Comparison of ENCODE assay signal across 1 cellular context in the genomic region with DNA sequence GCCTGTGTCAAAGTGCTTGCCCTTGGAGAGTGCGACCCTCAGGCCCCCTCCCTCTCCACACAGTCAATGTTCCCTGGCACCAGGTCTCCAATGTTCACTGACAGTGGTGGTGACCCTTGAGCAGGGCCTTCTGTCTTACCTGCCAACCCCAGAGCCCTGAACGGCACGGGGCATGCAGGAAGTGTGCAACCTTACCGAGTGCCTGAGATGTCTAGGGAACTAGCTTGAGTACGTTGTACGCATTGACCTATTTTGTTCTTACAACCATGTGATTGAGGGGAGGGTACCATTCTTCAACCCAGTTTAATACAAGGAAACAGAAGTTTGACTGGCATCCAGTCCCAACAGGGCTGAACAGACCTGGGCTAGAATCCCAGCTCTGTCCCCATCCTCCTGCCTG.
TF ChIP-seq lines count a peak whose summit lies in the region.

No MANE protein-coding gene starts in this region.

TF ChIP-seq in GM23338, 12 proteins besides CTCF, POLR2A, EP300 and RAD21:
- TF ChIP-seq, protein P1, sequence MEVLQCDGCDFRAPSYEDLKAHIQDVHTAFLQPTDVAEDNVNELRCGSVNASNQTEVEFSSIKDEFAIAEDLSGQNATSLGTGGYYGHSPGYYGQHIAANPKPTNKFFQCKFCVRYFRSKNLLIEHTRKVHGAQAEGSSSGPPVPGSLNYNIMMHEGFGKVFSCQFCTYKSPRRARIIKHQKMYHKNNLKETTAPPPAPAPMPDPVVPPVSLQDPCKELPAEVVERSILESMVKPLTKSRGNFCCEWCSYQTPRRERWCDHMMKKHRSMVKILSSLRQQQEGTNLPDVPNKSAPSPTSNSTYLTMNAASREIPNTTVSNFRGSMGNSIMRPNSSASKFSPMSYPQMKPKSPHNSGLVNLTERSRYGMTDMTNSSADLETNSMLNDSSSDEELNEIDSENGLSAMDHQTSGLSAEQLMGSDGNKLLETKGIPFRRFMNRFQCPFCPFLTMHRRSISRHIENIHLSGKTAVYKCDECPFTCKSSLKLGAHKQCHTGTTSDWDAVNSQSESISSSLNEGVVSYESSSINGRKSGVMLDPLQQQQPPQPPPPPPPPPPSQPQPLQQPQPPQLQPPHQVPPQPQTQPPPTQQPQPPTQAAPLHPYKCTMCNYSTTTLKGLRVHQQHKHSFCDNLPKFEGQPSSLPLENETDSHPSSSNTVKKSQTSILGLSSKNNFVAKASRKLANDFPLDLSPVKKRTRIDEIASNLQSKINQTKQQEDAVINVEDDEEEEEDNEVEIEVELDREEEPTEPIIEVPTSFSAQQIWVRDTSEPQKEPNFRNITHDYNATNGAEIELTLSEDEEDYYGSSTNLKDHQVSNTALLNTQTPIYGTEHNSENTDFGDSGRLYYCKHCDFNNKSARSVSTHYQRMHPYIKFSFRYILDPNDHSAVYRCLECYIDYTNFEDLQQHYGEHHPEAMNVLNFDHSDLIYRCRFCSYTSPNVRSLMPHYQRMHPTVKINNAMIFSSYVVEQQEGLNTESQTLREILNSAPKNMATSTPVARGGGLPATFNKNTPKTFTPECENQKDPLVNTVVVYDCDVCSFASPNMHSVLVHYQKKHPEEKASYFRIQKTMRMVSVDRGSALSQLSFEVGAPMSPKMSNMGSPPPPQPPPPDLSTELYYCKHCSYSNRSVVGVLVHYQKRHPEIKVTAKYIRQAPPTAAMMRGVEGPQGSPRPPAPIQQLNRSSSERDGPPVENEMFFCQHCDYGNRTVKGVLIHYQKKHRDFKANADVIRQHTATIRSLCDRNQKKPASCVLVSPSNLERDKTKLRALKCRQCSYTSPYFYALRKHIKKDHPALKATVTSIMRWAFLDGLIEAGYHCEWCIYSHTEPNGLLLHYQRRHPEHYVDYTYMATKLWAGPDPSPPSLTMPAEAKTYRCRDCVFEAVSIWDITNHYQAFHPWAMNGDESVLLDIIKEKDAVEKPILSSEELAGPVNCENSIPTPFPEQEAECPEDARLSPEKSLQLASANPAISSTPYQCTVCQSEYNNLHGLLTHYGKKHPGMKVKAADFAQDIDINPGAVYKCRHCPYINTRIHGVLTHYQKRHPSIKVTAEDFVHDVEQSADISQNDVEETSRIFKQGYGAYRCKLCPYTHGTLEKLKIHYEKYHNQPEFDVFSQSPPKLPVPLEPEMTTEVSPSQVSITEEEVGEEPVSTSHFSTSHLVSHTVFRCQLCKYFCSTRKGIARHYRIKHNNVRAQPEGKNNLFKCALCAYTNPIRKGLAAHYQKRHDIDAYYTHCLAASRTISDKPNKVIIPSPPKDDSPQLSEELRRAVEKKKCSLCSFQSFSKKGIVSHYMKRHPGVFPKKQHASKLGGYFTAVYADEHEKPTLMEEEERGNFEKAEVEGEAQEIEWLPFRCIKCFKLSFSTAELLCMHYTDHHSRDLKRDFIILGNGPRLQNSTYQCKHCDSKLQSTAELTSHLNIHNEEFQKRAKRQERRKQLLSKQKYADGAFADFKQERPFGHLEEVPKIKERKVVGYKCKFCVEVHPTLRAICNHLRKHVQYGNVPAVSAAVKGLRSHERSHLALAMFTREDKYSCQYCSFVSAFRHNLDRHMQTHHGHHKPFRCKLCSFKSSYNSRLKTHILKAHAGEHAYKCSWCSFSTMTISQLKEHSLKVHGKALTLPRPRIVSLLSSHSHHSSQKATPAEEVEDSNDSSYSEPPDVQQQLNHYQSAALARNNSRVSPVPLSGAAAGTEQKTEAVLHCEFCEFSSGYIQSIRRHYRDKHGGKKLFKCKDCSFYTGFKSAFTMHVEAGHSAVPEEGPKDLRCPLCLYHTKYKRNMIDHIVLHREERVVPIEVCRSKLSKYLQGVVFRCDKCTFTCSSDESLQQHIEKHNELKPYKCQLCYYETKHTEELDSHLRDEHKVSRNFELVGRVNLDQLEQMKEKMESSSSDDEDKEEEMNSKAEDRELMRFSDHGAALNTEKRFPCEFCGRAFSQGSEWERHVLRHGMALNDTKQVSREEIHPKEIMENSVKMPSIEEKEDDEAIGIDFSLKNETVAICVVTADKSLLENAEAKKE (CRISPR knock-in tag; IDR thresholded peaks at IDR 0.05), result no peak
- TF ChIP-seq NANOG (IDR thresholded peaks at IDR 0.05; ENCODE audit: borderline replicate concordance) (no peak), EZH2 (IDR thresholded peaks at IDR 0.05; ENCODE audit: low read depth, unreplicated experiment) (no peak), ZNF331 (CRISPR knock-in tag; IDR thresholded peaks at IDR 0.05; ENCODE audit: low read depth) (no peak), ZNF114 (CRISPR knock-in tag; IDR thresholded peaks at IDR 0.05) (no peak), CREB1 (CRISPR knock-in tag; IDR thresholded peaks at IDR 0.05; ENCODE audit: low read depth) (no peak), ETS1 (IDR thresholded peaks at IDR 0.05) (no peak), EZH2phosphoT487 (IDR thresholded peaks at IDR 0.05; ENCODE audit: unreplicated experiment) (no peak), POLR2AphosphoS5 (IDR thresholded peaks at IDR 0.05; ENCODE audit: low read depth) (no peak), STAT1 (IDR thresholded peaks at IDR 0.05; ENCODE audit: unreplicated experiment) (no peak), JUNB (IDR thresholded peaks at IDR 0.05; ENCODE audit: unreplicated experiment) (no peak)
- TF ChIP-seq, protein P2, sequence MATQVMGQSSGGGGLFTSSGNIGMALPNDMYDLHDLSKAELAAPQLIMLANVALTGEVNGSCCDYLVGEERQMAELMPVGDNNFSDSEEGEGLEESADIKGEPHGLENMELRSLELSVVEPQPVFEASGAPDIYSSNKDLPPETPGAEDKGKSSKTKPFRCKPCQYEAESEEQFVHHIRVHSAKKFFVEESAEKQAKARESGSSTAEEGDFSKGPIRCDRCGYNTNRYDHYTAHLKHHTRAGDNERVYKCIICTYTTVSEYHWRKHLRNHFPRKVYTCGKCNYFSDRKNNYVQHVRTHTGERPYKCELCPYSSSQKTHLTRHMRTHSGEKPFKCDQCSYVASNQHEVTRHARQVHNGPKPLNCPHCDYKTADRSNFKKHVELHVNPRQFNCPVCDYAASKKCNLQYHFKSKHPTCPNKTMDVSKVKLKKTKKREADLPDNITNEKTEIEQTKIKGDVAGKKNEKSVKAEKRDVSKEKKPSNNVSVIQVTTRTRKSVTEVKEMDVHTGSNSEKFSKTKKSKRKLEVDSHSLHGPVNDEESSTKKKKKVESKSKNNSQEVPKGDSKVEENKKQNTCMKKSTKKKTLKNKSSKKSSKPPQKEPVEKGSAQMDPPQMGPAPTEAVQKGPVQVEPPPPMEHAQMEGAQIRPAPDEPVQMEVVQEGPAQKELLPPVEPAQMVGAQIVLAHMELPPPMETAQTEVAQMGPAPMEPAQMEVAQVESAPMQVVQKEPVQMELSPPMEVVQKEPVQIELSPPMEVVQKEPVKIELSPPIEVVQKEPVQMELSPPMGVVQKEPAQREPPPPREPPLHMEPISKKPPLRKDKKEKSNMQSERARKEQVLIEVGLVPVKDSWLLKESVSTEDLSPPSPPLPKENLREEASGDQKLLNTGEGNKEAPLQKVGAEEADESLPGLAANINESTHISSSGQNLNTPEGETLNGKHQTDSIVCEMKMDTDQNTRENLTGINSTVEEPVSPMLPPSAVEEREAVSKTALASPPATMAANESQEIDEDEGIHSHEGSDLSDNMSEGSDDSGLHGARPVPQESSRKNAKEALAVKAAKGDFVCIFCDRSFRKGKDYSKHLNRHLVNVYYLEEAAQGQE (IDR thresholded peaks at IDR 0.05; ENCODE audit: unreplicated experiment), result no peak
TF ChIP-seq in GM23338: peak in this region for 0.
